ENCODE assay signal across 9 cellular contexts in genomic region chr7:1466524-1467271, GRCh38. TPM values are rescaled to one million over a fixed set of nuclear protein-coding genes. Genes with fewer than 3 reads are reported as not detected.
A peak's percentile ranks its signal among the peaks of the same experiment; 100 is the strongest.
DNase-seq lines count a peak whose midpoint lies in the region; ATAC-seq and TF ChIP-seq lines count a peak whose summit lies in the region.
"Had no signal": no experiment of that assay in that cellular context is flagged by ENCODE, and none has a peak within 500 bp of the region (broad histone marks: within the 10 kb centered on the region; RNA-seq: fewer than 3 reads in every experiment).

No MANE protein-coding gene starts in this region.

- H3K27me3 Mint-ChIP-seq in mesothelial cell of epicardium (ENCODE audit: low read depth) (no peaks in the 10 kb centered on the region), endothelial cell (ENCODE audit: unreplicated experiment) (peaks cover 7% of the 10 kb centered on the region)

- no peak overlapping the region for H3K4me3 ChIP-seq in endocrine pancreas (ENCODE audit: control insufficient read depth, insufficient read depth, low read length)
- H3K4me3 ChIP-seq: suprapubic skin had no signal

- H3K36me3 ChIP-seq in endocrine pancreas (ENCODE audit: control insufficient read depth, insufficient read depth, low read length) = no peaks in the 10 kb centered on the region

- H3K4me3 Mint-ChIP-seq in mesothelial cell of epicardium (no peak overlapping the region), endothelial cell (ENCODE audit: unreplicated experiment) (no peak overlapping the region)

- H3K4me1 Mint-ChIP-seq in mesothelial cell of epicardium (peaks cover 14% of the 10 kb centered on the region), endothelial cell (ENCODE audit: unreplicated experiment) (peaks cover 6% of the 10 kb centered on the region)

- DNase-seq in ACHN (peak; percentile 52), LoVo (ENCODE audit: low spot score) (peak; percentile 63), mesothelial cell of epicardium (ENCODE audit: low spot score in 2 of 2, unreplicated experiment in 2 of 2) (peak; percentile 47 to 67), endothelial cell (ENCODE audit: low spot score) (no peak), NCI-H2196 (lab: John Stamatoyannopoulos, UW; ENCODE audit: unreplicated experiment) (no peak)

- no peaks in the 10 kb centered on the region for H3K27me3 ChIP-seq in endocrine pancreas (ENCODE audit: control insufficient read depth, insufficient read depth, low read length)
- H3K27me3 ChIP-seq: suprapubic skin had no signal

- in situ Hi-C loops in ACHN (cut with HindIII; ENCODE audit: low pct_ligation_motif_present, low pct_unique_long_range_greater_than_20kb, low sequenced_read_pairs) = no loop called here

- H3K9ac ChIP-seq in endocrine pancreas (ENCODE audit: control insufficient read depth, insufficient read depth, low read length) = peak overlapping the region; percentile 26

- no peaks in the 10 kb centered on the region for H3K4me1 ChIP-seq in endocrine pancreas (ENCODE audit: control insufficient read depth, insufficient read depth, low read length)

- no peak for ATAC-seq in GM21447 (IDR thresholded peaks at IDR 0.05; ENCODE audit: unreplicated experiment)
- ATAC-seq in HG03135 (IDR thresholded peaks at IDR 0.05; ENCODE audit: unreplicated experiment) = no peak

- H3K9me3 ChIP-seq in endocrine pancreas (ENCODE audit: control insufficient read depth, low read length) = no peaks in the 10 kb centered on the region
- H3K9me3 ChIP-seq: suprapubic skin had no signal

- no peaks in the 10 kb centered on the region for H3K36me3 Mint-ChIP-seq in mesothelial cell of epicardium
- no peaks in the 10 kb centered on the region for H3K36me3 Mint-ChIP-seq in endothelial cell (ENCODE audit: low read depth, unreplicated experiment)

- TF ChIP-seq CTCF in mesothelial cell of epicardium (IDR thresholded peaks at IDR 0.05; ENCODE audit: unreplicated experiment) (no peak), endothelial cell (IDR thresholded peaks at IDR 0.05; ENCODE audit: unreplicated experiment) (no peak)

- no peaks in the 10 kb centered on the region for H3K9me3 Mint-ChIP-seq in mesothelial cell of epicardium
- H3K9me3 Mint-ChIP-seq in endothelial cell (ENCODE audit: unreplicated experiment) = no peaks in the 10 kb centered on the region

- H3K27ac Mint-ChIP-seq in mesothelial cell of epicardium (peak overlapping the region; percentile 47), endothelial cell (ENCODE audit: unreplicated experiment) (no peak overlapping the region)

RNA-seq across cellular contexts. Expression of gene MICALL2, which starts 7.4 kb away (rescaled TPM):
- total RNA-seq in mesothelial cell of epicardium (18.5 to 21.1 TPM (median 18.9 TPM) in 3 replicates), endothelial cell (ENCODE audit: unreplicated experiment) (25.0 TPM)

RNA-seq across cellular contexts. Expression of gene INTS1, which starts 37.5 kb away (rescaled TPM):
- total RNA-seq in mesothelial cell of epicardium = 141 to 163 TPM (median 149 TPM) in 3 replicates
- total RNA-seq in endothelial cell (ENCODE audit: unreplicated experiment) = 109 TPM

Comparison
In these comparisons a context has a peak if more than half of its experiments do, and no peak if none do; other contexts are left out.
1. DNase-seq: peak in ACHN (single experiment), LoVo (single experiment) and mesothelial cell of epicardium (2 of 2); none in endothelial cell (single experiment) and NCI-H2196 (single experiment).